ENCODE assay signal across 11 cellular contexts in the genomic region with DNA sequence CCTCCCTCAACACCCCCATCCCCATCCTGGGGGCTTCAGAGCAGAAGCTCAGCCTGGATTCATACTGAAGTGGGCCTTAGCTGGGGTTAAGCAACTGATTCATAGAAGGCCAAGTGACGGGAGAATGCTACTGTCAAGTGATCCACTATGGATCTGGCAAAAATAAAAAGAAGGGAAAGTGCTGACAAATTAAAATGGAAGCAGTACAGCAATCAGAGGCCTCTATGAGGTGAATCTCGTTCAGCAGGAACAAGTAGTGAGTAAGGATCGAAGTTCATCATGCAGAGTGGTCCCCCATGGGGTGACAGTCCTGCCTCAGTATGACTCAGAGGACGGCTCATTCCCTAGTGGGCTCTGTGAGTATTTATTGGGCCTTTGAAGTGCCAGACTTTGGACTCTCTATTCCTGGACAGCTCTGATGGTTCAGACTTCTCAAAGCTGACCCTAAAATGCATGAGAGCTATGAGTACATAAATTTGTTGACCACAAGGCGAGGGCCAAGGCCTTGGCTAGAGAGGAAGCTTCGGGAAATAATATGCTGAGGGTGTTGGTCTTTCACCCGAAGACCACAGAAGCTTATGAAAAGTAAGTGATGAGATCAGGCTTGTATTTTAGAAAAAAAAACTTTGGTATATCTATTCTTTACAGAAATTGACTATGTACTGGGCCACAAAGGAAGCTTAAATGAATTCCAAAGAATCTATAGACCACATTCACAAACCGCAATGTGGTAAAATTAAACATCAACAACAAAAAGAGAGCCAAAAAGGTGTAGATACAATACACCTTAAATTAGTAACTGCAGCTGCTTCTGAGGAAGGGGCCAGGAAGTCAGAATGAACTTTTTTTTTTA.
DNase-seq lines count a peak whose midpoint lies in the region; ATAC-seq and TF ChIP-seq lines count a peak whose summit lies in the region.
"Had no signal": no experiment of that assay in that cellular context is flagged by ENCODE, and none has a peak within 500 bp of the region (broad histone marks: within the 10 kb centered on the region; RNA-seq: fewer than 3 reads in every experiment).

No MANE protein-coding gene starts in this region.

- H3K4me2 ChIP-seq in SU-DHL-6 (ENCODE audit: low read depth, low read length, poor library complexity, severe bottlenecking), result peak overlapping the region; percentile 44
- H3K4me2 ChIP-seq: neural progenitor cell had no signal

- no peaks in the 10 kb centered on the region for H3K9me2 ChIP-seq in SU-DHL-6 (replicated peaks; ENCODE audit: insufficient read depth, low read length)

- H3K9me3 ChIP-seq in SU-DHL-6 (ENCODE audit: insufficient read depth, low read length), result no peaks in the 10 kb centered on the region

- H3K27me3 ChIP-seq in SU-DHL-6 (ENCODE audit: low read length), result no peaks in the 10 kb centered on the region
- H3K27me3 ChIP-seq: foreskin keratinocyte, neural progenitor cell had no signal

- peak overlapping the region; percentile 67 for H3K27ac ChIP-seq in SU-DHL-6 (ENCODE audit: low read depth, low read length)
- H3K27ac ChIP-seq: 22Rv1, foreskin keratinocyte, neural progenitor cell had no signal

- H3F3A ChIP-seq in SU-DHL-6 (ENCODE audit: insufficient read depth), result peaks cover 55% of the 10 kb centered on the region

- no peaks in the 10 kb centered on the region for H3K79me2 ChIP-seq in SU-DHL-6 (ENCODE audit: insufficient read depth, low read length)

- no peak overlapping the region for H3K9ac ChIP-seq in SU-DHL-6 (ENCODE audit: low read length)
- H3K9ac ChIP-seq: neural progenitor cell had no signal

- ATAC-seq in HG03342 (IDR thresholded peaks at IDR 0.05; ENCODE audit: unreplicated experiment), result no peak
- no peak for ATAC-seq in GM18519 (IDR thresholded peaks at IDR 0.05; ENCODE audit: low FRiP score, unreplicated experiment)
- ATAC-seq: foreskin keratinocyte had no signal

- no peaks in the 10 kb centered on the region for H3K36me3 ChIP-seq in SU-DHL-6 (ENCODE audit: low read length)
- H3K36me3 ChIP-seq: neural progenitor cell had no signal

- H2AFZ ChIP-seq in SU-DHL-6 (ENCODE audit: low read depth, low read length, severe bottlenecking), result no peak overlapping the region
- H2AFZ ChIP-seq: neural progenitor cell had no signal

- no peak overlapping the region for H3K4me3 ChIP-seq in SU-DHL-6 (ENCODE audit: insufficient read depth, low read length, poor library complexity, severe bottlenecking)
- H3K4me3 ChIP-seq: neural progenitor cell had no signal

- DNase-seq in DMS53 (lab: John Stamatoyannopoulos, UW) (peak; percentile 15), DMS53 treated with DMSO at 0.1 percent for 48 hours (lab: John Stamatoyannopoulos, UW; ENCODE audit: unreplicated experiment) (no peak), NCI-H2171 treated with DMSO at 0.1 percent for 48 hours (lab: John Stamatoyannopoulos, UW) (no peak)
- DNase-seq in central memory CD4-positive, alpha-beta T cell, result peak; percentile 40
- peak; percentile 74 for DNase-seq in stimulated activated CD8-positive, alpha-beta memory T cell treated with anti-CD3 and anti-CD28 coated beads, Interleukin-4, amount 100 ng/mL, for 48 hours
- DNase-seq: foreskin keratinocyte had no signal

- TF ChIP-seq CTCF in SU-DHL-6 (IDR thresholded peaks at IDR 0.05; ENCODE audit: insufficient read depth, low read length, poor library complexity, severe bottlenecking), result no peak

- H4K20me1 ChIP-seq in SU-DHL-6 (ENCODE audit: low read depth, low read length), result no peaks in the 10 kb centered on the region

Comparison
In these comparisons a context has a peak if more than half of its experiments do, and no peak if none do; other contexts are left out.
1. DNase-seq: peak in DMS53 (single experiment), central memory CD4-positive, alpha-beta T cell (single experiment) and stimulated activated CD8-positive, alpha-beta memory T cell treated with anti-CD3 and anti-CD28 coated beads, Interleukin-4, amount 100 ng/mL, for 48 hours (single experiment); none in DMS53 treated with DMSO at 0.1 percent for 48 hours (single experiment) and NCI-H2171 treated with DMSO at 0.1 percent for 48 hours (single experiment).